In the genomic region with DNA sequence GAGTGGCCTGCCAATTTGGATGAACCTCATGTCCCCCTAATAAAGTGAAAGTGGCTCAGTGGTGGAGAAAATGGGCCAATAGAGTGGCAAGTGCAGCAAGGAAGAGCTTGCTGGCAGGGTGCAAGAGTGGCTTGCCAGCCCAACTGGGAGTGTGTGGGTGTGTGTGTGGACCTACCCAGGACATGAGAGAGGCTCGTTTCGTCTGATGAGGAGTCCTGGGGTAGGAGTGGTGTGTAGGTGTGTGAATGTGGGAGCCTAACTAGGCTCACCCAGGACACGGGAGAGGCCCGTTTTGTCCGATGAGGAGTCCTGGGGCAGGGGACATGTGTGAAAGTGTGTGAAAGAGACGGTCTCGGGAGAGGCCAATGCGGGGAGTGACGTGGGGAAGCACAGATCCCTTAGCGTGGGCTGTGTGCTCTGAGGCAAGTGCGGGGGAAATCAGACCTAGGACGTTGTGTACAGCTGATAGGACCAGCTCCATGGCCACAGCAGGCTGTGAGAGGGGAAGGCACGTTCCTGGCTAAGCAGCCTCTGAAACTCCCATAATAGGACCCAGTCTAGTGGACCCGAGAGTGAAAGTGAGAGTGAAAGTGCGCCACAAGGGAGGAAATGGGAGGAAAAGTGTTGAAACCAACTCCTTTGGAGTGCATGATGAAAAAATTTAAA, we compare ENCODE assay signal across 8 cellular contexts. TPM values are rescaled to one million over a fixed set of nuclear protein-coding genes. Genes with fewer than 3 reads are reported as not detected.
A peak's percentile ranks its signal among the peaks of the same experiment; 100 is the strongest.
DNase-seq lines count a peak whose midpoint lies in the region; ATAC-seq, FAIRE-seq and TF ChIP-seq lines count a peak whose summit lies in the region.

No MANE protein-coding gene starts in this region.

- intact Hi-C loops in activated CD4-positive, alpha-beta memory T cell treated with anti-CD3 and anti-CD28 coated beads for 36 hours (cut with micrococcal nuclease), result loop anchor here (1.0 kb wide), 1 partner anchor 15 kb away; no protein-coding TSS in a partner anchor
- intact Hi-C loops in left ventricle myocardium inferior (cut with micrococcal nuclease), result no loop called here

- H3K36me3 Mint-ChIP-seq in activated CD4-positive, alpha-beta memory T cell treated with anti-CD3 and anti-CD28 coated beads for 36 hours, result no peaks in the 10 kb centered on the region

- no peaks in the 10 kb centered on the region for H3K9me3 Mint-ChIP-seq in activated CD4-positive, alpha-beta memory T cell treated with anti-CD3 and anti-CD28 coated beads for 36 hours

- H3K36me3 ChIP-seq in left ventricle myocardium inferior (no peaks in the 10 kb centered on the region), small intestine (ENCODE audit: control insufficient read depth in 2 of 2, insufficient read depth in 2 of 2, low read length in 2 of 2) (no peaks in the 10 kb centered on the region)

- no peaks in the 10 kb centered on the region for H3K27me3 Mint-ChIP-seq in activated CD4-positive, alpha-beta memory T cell treated with anti-CD3 and anti-CD28 coated beads for 36 hours

- 56 to 70% (median 69%) methylated on average over 15 of the region's 15 CpGs for WGBS in small intestine, 3 donors

- peak overlapping the region; percentile 66 for H3K4me3 Mint-ChIP-seq in activated CD4-positive, alpha-beta memory T cell treated with anti-CD3 and anti-CD28 coated beads for 36 hours

- TF ChIP-seq CTCF in left ventricle myocardium inferior (IDR thresholded peaks at IDR 0.05; ENCODE audit: borderline replicate concordance) (no peak), GM13976 (IDR thresholded peaks at IDR 0.05; ENCODE audit: borderline replicate concordance, control extremely low read depth, extremely low read depth, insufficient read depth, missing control alignments) (no peak)

- H3K4me1 Mint-ChIP-seq in activated CD4-positive, alpha-beta memory T cell treated with anti-CD3 and anti-CD28 coated beads for 36 hours (ENCODE audit: low read depth), result peaks cover 21% of the 10 kb centered on the region

- in situ Hi-C loops in GM13976 (cut with MboI; ENCODE audit: low sequenced_read_pairs, unreplicated experiment), result no loop called here

- peak overlapping the region; percentile 69 for H3K27ac ChIP-seq in left ventricle myocardium inferior (replicated peaks)
- peak overlapping the region in 1 of 2 donors; percentile 65 for H3K27ac ChIP-seq in small intestine (ENCODE audit: low read depth in 1 of 2, low read length in 1 of 2)

- H3K27me3 ChIP-seq in left ventricle myocardium inferior (ENCODE audit: low read depth) (no peaks in the 10 kb centered on the region), small intestine (ENCODE audit: control insufficient read depth in 2 of 2, insufficient read depth in 2 of 2, low read length in 2 of 2) (no peaks in the 10 kb centered on the region)

- no peak for FAIRE-seq in small intestine (lab: Jason Lieb, UNC)

- DNase-seq in activated CD4-positive, alpha-beta memory T cell treated with anti-CD3 and anti-CD28 coated beads for 36 hours, result peak; percentile 36
- DNase-seq in left ventricle myocardium inferior (peak; percentile 17), small intestine (peak; percentile 21), GM13976 (ENCODE audit: low spot score) (no peak), T-helper 9 cell (no peak)
- no peak for DNase-seq in activated CD8-positive, alpha-beta memory T cell treated with anti-CD3 and anti-CD28 coated beads, Interleukin-2, amount 50 U/mL, for 48 hours

- H3K4me3 ChIP-seq in left ventricle myocardium inferior, result peak overlapping the region; percentile 57
- H3K4me3 ChIP-seq in small intestine (ENCODE audit: low read depth in 1 of 2, low read length in 2 of 2), result peak overlapping the region in 1 of 2 donors; percentile 8

- H3K27ac Mint-ChIP-seq in activated CD4-positive, alpha-beta memory T cell treated with anti-CD3 and anti-CD28 coated beads for 36 hours, result peak overlapping the region; percentile 68

- CTCF ChIA-PET in activated CD4-positive, alpha-beta memory T cell treated with anti-CD3 and anti-CD28 coated beads for 36 hours (lab: Charles Lee), result interaction anchor here (0.7 to 1.9 kb wide), 3 partner anchors 16 to 611 kb away, joined by 3 to 6 read pairs (median 3); no protein-coding TSS in a partner anchor

- no peaks in the 10 kb centered on the region for H3K9me3 ChIP-seq in left ventricle myocardium inferior (replicated peaks)
- H3K9me3 ChIP-seq in small intestine (ENCODE audit: control insufficient read depth, low read depth), result no peaks in the 10 kb centered on the region

- ATAC-seq in HG03175 (IDR thresholded peaks at IDR 0.05; ENCODE audit: unreplicated experiment) (peak; percentile 43), HG03159 (IDR thresholded peaks at IDR 0.05; ENCODE audit: unreplicated experiment) (no peak)

- H3K4me1 ChIP-seq in left ventricle myocardium inferior (no peaks in the 10 kb centered on the region), small intestine (ENCODE audit: control insufficient read depth in 2 of 2, insufficient read depth in 1 of 2, low read depth in 1 of 2, low read length in 1 of 2) (no peaks in the 10 kb centered on the region)

- POLR2A ChIA-PET in activated CD4-positive, alpha-beta memory T cell treated with anti-CD3 and anti-CD28 coated beads for 36 hours (lab: Charles Lee), result interaction anchor here (1.2 kb wide), 1 partner anchor 36 kb away, joined by 3 read pairs; no protein-coding TSS in a partner anchor

RNA-seq across cellular contexts. Expression of a gene that starts 5.3 kb away (rescaled TPM):
- total RNA-seq in activated CD4-positive, alpha-beta memory T cell treated with anti-CD3 and anti-CD28 coated beads for 36 hours, result not detected
- total RNA-seq in left ventricle myocardium inferior, result not detected
- polyA plus RNA-seq in small intestine, result not detected

RNA-seq across cellular contexts. Expression of a gene that starts 13.1 kb away (rescaled TPM):
- total RNA-seq in activated CD4-positive, alpha-beta memory T cell treated with anti-CD3 and anti-CD28 coated beads for 36 hours, result not detected
- not detected for total RNA-seq in left ventricle myocardium inferior
- polyA plus RNA-seq in small intestine, result not detected

RNA-seq across cellular contexts. Expression of a gene that starts 22.6 kb away (rescaled TPM):
- not detected for total RNA-seq in activated CD4-positive, alpha-beta memory T cell treated with anti-CD3 and anti-CD28 coated beads for 36 hours
- not detected for total RNA-seq in left ventricle myocardium inferior
- polyA plus RNA-seq in small intestine, result not detected

RNA-seq across cellular contexts. Expression of a gene that starts 39.1 kb away (rescaled TPM):
- 1 to 10 TPM; 7.0 to 8.1 TPM for total RNA-seq in activated CD4-positive, alpha-beta memory T cell treated with anti-CD3 and anti-CD28 coated beads for 36 hours
- total RNA-seq in left ventricle myocardium inferior, result 25.3 TPM
- 1 to 10 TPM in 2 of 3 donors, under 1 TPM in 1; 0.67 to 3.4 (median 2.7) TPM for polyA plus RNA-seq in small intestine

RNA-seq across cellular contexts. Expression of a gene that starts 44.2 kb away (rescaled TPM):
- 10 to 100 TPM; 23.1 to 23.8 TPM for total RNA-seq in activated CD4-positive, alpha-beta memory T cell treated with anti-CD3 and anti-CD28 coated beads for 36 hours
- not detected for total RNA-seq in left ventricle myocardium inferior
- under 1 TPM in 1 of 3 donors, not detected in 2; 0.31 TPM for polyA plus RNA-seq in small intestine

Comparison
In these comparisons a context has a peak if more than half of its experiments do, and no peak if none do; other contexts are left out.
1. DNase-seq: peak in activated CD4-positive, alpha-beta memory T cell treated with anti-CD3 and anti-CD28 coated beads for 36 hours (single experiment), left ventricle myocardium inferior (single experiment) and small intestine (single experiment); none in GM13976 (single experiment), activated CD8-positive, alpha-beta memory T cell treated with anti-CD3 and anti-CD28 coated beads, Interleukin-2, amount 50 U/mL, for 48 hours (single experiment) and T-helper 9 cell (single experiment).